1 cellular context compared by ENCODE assay signal in the genomic region with DNA sequence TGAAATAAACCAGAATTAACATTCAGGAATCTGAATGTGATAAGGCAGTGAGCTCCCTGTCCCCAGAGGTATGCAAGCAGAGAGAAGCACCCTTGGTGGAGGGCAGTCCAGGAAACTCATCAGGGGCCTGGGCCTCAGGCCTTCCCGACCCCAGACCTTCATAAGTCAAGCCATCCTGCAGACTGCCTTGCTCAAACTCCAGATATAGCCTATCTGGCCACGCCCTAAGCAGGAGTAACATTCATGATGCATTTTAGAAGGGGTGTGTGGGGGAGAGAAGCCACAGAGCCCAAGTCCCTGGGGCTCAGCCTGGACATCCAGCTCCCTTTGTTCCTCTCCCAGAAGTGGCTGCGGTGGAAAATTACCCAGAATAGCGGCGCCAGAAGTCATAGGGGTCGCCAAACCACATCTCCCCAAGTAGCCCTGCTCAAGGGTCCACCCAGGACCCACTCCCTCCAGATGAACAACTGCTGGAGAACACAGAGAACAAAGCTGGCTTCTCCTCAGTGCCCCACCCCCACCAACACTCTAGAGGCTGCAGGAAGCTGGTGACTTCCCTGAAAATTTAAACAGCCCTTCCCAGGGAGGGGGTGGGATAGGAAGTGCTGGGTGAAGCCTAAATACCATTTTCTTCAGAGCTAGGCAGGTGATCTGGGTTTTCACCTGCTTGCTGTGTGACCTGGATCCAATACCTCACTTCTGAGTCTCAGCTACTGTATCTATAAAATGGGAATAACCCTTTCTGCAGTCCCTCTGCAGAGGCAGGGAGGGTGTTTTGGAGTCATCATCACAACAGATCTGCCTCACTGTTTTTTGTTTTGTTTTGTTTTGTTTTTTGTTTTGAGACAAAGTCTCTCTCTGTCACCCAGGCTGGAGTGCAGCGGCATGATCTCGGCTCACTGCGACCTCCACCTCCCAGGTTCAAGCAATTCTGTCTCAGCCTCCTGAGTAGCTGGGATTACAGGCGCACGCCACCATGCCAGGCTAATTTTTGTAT.
TF ChIP-seq lines count a peak whose summit lies in the region.

No MANE protein-coding gene starts in this region.

TF ChIP-seq in HCT116, 20 proteins besides CTCF, POLR2A, EP300 and RAD21 (continued from another document):
- TF ChIP-seq EGR1 (IDR thresholded peaks at IDR 0.05; ENCODE audit: low read depth) (peak; percentile 44; the same call in 1 of the 2 replicates), POLR2AphosphoS5 (IDR thresholded peaks at IDR 0.05; ENCODE audit: low read depth, low read length) (peak; percentile 82), EZH2phosphoT487 (IDR thresholded peaks at IDR 0.05; ENCODE audit: borderline replicate concordance) (no peak), TCF7L2 (IDR thresholded peaks at IDR 0.05; ENCODE audit: borderline replicate concordance, extremely low read depth, insufficient read depth, insufficient read length) (peak; percentile 26), EZH2 (IDR thresholded peaks at IDR 0.05) (no peak), CEBPB (IDR thresholded peaks at IDR 0.05; ENCODE audit: low read depth) (no peak), SIN3A (IDR thresholded peaks at IDR 0.05; ENCODE audit: low read depth) (0 out of 2 replicates have a peak, but pooled peaks have one; percentile 21), CBX3 (IDR thresholded peaks at IDR 0.05; ENCODE audit: low read depth) (peak; percentile 62; the same call in 1 of the 2 replicates)
- TF ChIP-seq, protein P1, sequence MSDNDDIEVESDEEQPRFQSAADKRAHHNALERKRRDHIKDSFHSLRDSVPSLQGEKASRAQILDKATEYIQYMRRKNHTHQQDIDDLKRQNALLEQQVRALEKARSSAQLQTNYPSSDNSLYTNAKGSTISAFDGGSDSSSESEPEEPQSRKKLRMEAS (IDR thresholded peaks at IDR 0.05) = peak; percentile 51; the same call in 1 of the 2 replicates
